Comparison of ENCODE assay signal across 8 cellular contexts in genomic region chr18:76983184-76983583, GRCh38.
A peak's percentile ranks its signal among the peaks of the same experiment; 100 is the strongest.
DNase-seq lines count a peak whose midpoint lies in the region; ATAC-seq and TF ChIP-seq lines count a peak whose summit lies in the region.

No MANE protein-coding gene starts in this region.

- H3K4me3 Mint-ChIP-seq in T-helper 2 cell treated with Interferon-gamma antibody and Interleukin-4, amounts not matched to agents 5 μg/mL and 100 μg/mL, for 36 hours: no peak overlapping the region

- no peaks in the 10 kb centered on the region for H4K20me1 ChIP-seq in smooth muscle cell (ENCODE audit: low read depth)

- peak overlapping the region; percentile 26 for H3K27ac Mint-ChIP-seq in T-helper 2 cell treated with Interferon-gamma antibody and Interleukin-4, amounts not matched to agents 5 μg/mL and 100 μg/mL, for 36 hours

- WGBS in smooth muscle cell (ENCODE audit: low lambda C conversion rate): 20% methylated on average over 15 of the region's 15 CpGs

- no peaks in the 10 kb centered on the region for H3K36me3 ChIP-seq in smooth muscle cell (ENCODE audit: low read depth)

- in situ Hi-C loops in astrocyte of the cerebellum (cut with HindIII; ENCODE audit: low sequenced_read_pairs): no loop called here

- no peak overlapping the region for H2AFZ ChIP-seq in smooth muscle cell (ENCODE audit: low read depth)

- ATAC-seq in GM18502 (IDR thresholded peaks at IDR 0.05; ENCODE audit: poor library complexity, unreplicated experiment) (peak; percentile 71), HG02970 (IDR thresholded peaks at IDR 0.05; ENCODE audit: low FRiP score, unreplicated experiment) (peak; percentile 85)

- H3K4me1 ChIP-seq in smooth muscle cell (ENCODE audit: low read depth): no peaks in the 10 kb centered on the region

- DNase-seq in NCI-H187 treated with DMSO at 0.1 percent for 48 hours (lab: John Stamatoyannopoulos, UW) (peak; percentile 8), astrocyte of the cerebellum (ENCODE audit: low read depth) (peak; percentile 44), hypothalamus (lab: John Stamatoyannopoulos, UW) (peak in 39 of 51 donors; percentile 22 to 82 (median 59)), smooth muscle cell (lab: John Stamatoyannopoulos, UW; ENCODE audit: unreplicated experiment) (peak; percentile 41)
- peak; percentile 74 for DNase-seq in T-helper 2 cell treated with Interferon-gamma antibody and Interleukin-4, amounts not matched to agents 5 μg/mL and 100 μg/mL, for 36 hours (ENCODE audit: low spot score)

- peaks cover 2% of the 10 kb centered on the region for H3K27me3 Mint-ChIP-seq in T-helper 2 cell treated with Interferon-gamma antibody and Interleukin-4, amounts not matched to agents 5 μg/mL and 100 μg/mL, for 36 hours (ENCODE audit: low read depth)

- no peaks in the 10 kb centered on the region for H3F3A ChIP-seq in smooth muscle cell (ENCODE audit: low read depth)

- TF ChIP-seq CTCF in 22Rv1 (IDR thresholded peaks at IDR 0.05): peak; percentile 96
- peak; percentile 96 for TF ChIP-seq CTCF in astrocyte of the cerebellum (IDR thresholded peaks at IDR 0.05; ENCODE audit: low read depth, low read length, missing control alignments)
- peak; percentile 93 for TF ChIP-seq CTCF in smooth muscle cell (IDR thresholded peaks at IDR 0.05; ENCODE audit: borderline replicate concordance, insufficient read depth, poor library complexity, severe bottlenecking)

- no peaks in the 10 kb centered on the region for H3K9me3 Mint-ChIP-seq in T-helper 2 cell treated with Interferon-gamma antibody and Interleukin-4, amounts not matched to agents 5 μg/mL and 100 μg/mL, for 36 hours

- H3K79me2 ChIP-seq in smooth muscle cell (ENCODE audit: low read depth): no peaks in the 10 kb centered on the region

- no peaks in the 10 kb centered on the region for H3K27me3 ChIP-seq in smooth muscle cell (ENCODE audit: low read depth)

- H3K27ac ChIP-seq in 22Rv1: no peak overlapping the region
- H3K27ac ChIP-seq in smooth muscle cell (ENCODE audit: low read depth): no peak overlapping the region

- H3K9me3 ChIP-seq in smooth muscle cell (replicated peaks; ENCODE audit: low read depth): no peaks in the 10 kb centered on the region

- H3K36me3 Mint-ChIP-seq in T-helper 2 cell treated with Interferon-gamma antibody and Interleukin-4, amounts not matched to agents 5 μg/mL and 100 μg/mL, for 36 hours (ENCODE audit: low read depth): no peaks in the 10 kb centered on the region

- no peak overlapping the region for H3K4me3 ChIP-seq in astrocyte of the cerebellum (ENCODE audit: low read depth, low read length)
- no peak overlapping the region for H3K4me3 ChIP-seq in smooth muscle cell

- no peak overlapping the region for H3K9ac ChIP-seq in smooth muscle cell (ENCODE audit: low read depth)

- H3K4me1 Mint-ChIP-seq in T-helper 2 cell treated with Interferon-gamma antibody and Interleukin-4, amounts not matched to agents 5 μg/mL and 100 μg/mL, for 36 hours (ENCODE audit: low read depth): peaks cover 6% of the 10 kb centered on the region

- H3K4me2 ChIP-seq in smooth muscle cell: peak overlapping the region; percentile 73

Comparison
In these comparisons a context has a peak if more than half of its experiments do, and no peak if none do; other contexts are left out.
1. DNase-seq: peak in every context shown above with its lines; median percentile 74 in T-helper 2 cell treated with Interferon-gamma antibody and Interleukin-4, amounts not matched to agents 5 μg/mL and 100 μg/mL, for 36 hours; 59 in hypothalamus; 44 in astrocyte of the cerebellum; 41 in smooth muscle cell; 8 in NCI-H187 treated with DMSO at 0.1 percent for 48 hours.